ENCODE assay signal across 2 cellular contexts in the genomic region with DNA sequence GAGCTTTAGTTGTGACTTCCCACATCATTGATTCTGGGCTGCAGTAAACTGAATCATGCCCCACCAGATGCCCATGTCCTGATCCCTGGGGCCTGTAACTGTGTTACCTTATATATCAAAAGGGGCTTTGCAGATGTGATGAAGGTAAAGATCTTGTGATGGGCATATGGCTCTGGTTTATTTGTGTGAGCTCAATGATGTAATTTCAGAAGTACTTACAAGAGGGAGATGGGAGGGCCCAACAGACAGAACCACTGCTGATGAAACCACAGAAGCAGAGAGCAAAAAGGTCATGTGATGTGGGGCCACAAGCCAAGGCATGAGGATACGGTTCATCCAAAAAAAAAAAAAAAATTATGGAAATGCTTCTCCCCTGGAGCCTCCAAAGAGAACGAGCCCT.
TF ChIP-seq lines count a peak whose summit lies in the region.

No MANE protein-coding gene starts in this region.

TF ChIP-seq in SK-N-SH, 30 proteins besides CTCF, POLR2A, EP300 and RAD21 (continued from another document):
- TF ChIP-seq PBX3 (IDR thresholded peaks at IDR 0.05) = no peak
- TF ChIP-seq MAX (IDR thresholded peaks at IDR 0.05; ENCODE audit: low read depth) = no peak
- no peak for TF ChIP-seq FOXM1 (IDR thresholded peaks at IDR 0.05; ENCODE audit: low read depth)
- TF ChIP-seq FOSL2 (IDR thresholded peaks at IDR 0.05; ENCODE audit: borderline replicate concordance, low read depth) = no peak
- TF ChIP-seq ELF1 (IDR thresholded peaks at IDR 0.05) = no peak
- no peak for TF ChIP-seq TEAD4 (IDR thresholded peaks at IDR 0.05; ENCODE audit: borderline replicate concordance, insufficient read depth)
- TF ChIP-seq, protein P1, sequence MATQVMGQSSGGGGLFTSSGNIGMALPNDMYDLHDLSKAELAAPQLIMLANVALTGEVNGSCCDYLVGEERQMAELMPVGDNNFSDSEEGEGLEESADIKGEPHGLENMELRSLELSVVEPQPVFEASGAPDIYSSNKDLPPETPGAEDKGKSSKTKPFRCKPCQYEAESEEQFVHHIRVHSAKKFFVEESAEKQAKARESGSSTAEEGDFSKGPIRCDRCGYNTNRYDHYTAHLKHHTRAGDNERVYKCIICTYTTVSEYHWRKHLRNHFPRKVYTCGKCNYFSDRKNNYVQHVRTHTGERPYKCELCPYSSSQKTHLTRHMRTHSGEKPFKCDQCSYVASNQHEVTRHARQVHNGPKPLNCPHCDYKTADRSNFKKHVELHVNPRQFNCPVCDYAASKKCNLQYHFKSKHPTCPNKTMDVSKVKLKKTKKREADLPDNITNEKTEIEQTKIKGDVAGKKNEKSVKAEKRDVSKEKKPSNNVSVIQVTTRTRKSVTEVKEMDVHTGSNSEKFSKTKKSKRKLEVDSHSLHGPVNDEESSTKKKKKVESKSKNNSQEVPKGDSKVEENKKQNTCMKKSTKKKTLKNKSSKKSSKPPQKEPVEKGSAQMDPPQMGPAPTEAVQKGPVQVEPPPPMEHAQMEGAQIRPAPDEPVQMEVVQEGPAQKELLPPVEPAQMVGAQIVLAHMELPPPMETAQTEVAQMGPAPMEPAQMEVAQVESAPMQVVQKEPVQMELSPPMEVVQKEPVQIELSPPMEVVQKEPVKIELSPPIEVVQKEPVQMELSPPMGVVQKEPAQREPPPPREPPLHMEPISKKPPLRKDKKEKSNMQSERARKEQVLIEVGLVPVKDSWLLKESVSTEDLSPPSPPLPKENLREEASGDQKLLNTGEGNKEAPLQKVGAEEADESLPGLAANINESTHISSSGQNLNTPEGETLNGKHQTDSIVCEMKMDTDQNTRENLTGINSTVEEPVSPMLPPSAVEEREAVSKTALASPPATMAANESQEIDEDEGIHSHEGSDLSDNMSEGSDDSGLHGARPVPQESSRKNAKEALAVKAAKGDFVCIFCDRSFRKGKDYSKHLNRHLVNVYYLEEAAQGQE (IDR thresholded peaks at IDR 0.05; ENCODE audit: low read depth, low read length) = no peak
- TF ChIP-seq MXI1 (IDR thresholded peaks at IDR 0.05; ENCODE audit: low read depth, low read length) = no peak
- TF ChIP-seq TCF12 (IDR thresholded peaks at IDR 0.05) = no peak
- TF ChIP-seq CHD2 (IDR thresholded peaks at IDR 0.05; ENCODE audit: low read length, partially characterized antibody) = no peak
- TF ChIP-seq ZBTB33 (IDR thresholded peaks at IDR 0.05; ENCODE audit: borderline replicate concordance, low read depth) = no peak

TF ChIP-seq in SK-N-SH treated with all-trans-retinoic acid at 6 μM for 48 hours, 23 proteins besides CTCF, POLR2A, EP300 and RAD21 (continued from another document):
- TF ChIP-seq TSHZ2 (CRISPR knock-in tag; IDR thresholded peaks at IDR 0.05) = no peak
- no peak for TF ChIP-seq ZC3H10 (CRISPR knock-in tag; IDR thresholded peaks at IDR 0.05)
- TF ChIP-seq TCF4 (CRISPR knock-in tag; IDR thresholded peaks at IDR 0.05; ENCODE audit: borderline replicate concordance) = no peak
TF ChIP-seq in SK-N-SH treated with all-trans-retinoic acid at 6 μM for 48 hours: peak in this region for 0.
